ENCODE assay signal across 11 cellular contexts in genomic region chr2:20633794-20634259, GRCh38. TPM values are rescaled to one million over a fixed set of nuclear protein-coding genes. Genes with fewer than 3 reads are reported as not detected.
DNase-seq lines count a peak whose midpoint lies in the region; ATAC-seq and TF ChIP-seq lines count a peak whose summit lies in the region.
"Had no signal": no experiment of that assay in that cellular context is flagged by ENCODE, and none has a peak within 500 bp of the region (broad histone marks: within the 10 kb centered on the region; RNA-seq: fewer than 3 reads in every experiment).

No MANE protein-coding gene starts in this region.

- H3K4ac ChIP-seq in neuronal stem cell (ENCODE audit: low read length): peak overlapping the region; percentile 84

- H4K91ac ChIP-seq in neuronal stem cell (ENCODE audit: low read depth, low read length, poor library complexity): no peak overlapping the region

- H3K23ac ChIP-seq in neuronal stem cell (ENCODE audit: low read depth, low read length, poor library complexity): peak overlapping the region; percentile 60

- H3K4me1 ChIP-seq in neuronal stem cell (ENCODE audit: control insufficient read depth in 2 of 2, insufficient read depth in 1 of 2, low read depth in 1 of 2, low read length in 2 of 2): peaks cover 7 to 8% of the 10 kb centered on the region in 2 donors

- ATAC-seq in HG03108 (IDR thresholded peaks at IDR 0.05; ENCODE audit: unreplicated experiment) (no peak), GM21825 (IDR thresholded peaks at IDR 0.05; ENCODE audit: unreplicated experiment) (no peak)

- no peak overlapping the region for H2AFZ ChIP-seq in neuronal stem cell (ENCODE audit: low read length)

- peak overlapping the region; percentile 85 for H2BK12ac ChIP-seq in neuronal stem cell (ENCODE audit: low read length)

- no peaks in the 10 kb centered on the region for H3K27me3 ChIP-seq in neuronal stem cell (ENCODE audit: control insufficient read depth in 3 of 3, insufficient read depth in 3 of 3, low read depth in 1 of 3, low read length in 3 of 3)

- H3K4me2 ChIP-seq in neuronal stem cell (ENCODE audit: insufficient read depth, low read length, poor library complexity, severe bottlenecking): no peak overlapping the region

- H3K36me3 ChIP-seq in neuronal stem cell (replicated peaks in 1 of 2; ENCODE audit: control insufficient read depth in 2 of 2, insufficient read depth in 2 of 2, low read length in 2 of 2): peaks cover 0 to 12% of the 10 kb centered on the region in 2 donors

- no peak overlapping the region for H2BK120ac ChIP-seq in neuronal stem cell (ENCODE audit: low read depth, low read length)

- no peaks in the 10 kb centered on the region for H3K79me1 ChIP-seq in neuronal stem cell (ENCODE audit: low read depth, low read length)

- peak overlapping the region; percentile 84 for H3K18ac ChIP-seq in neuronal stem cell (ENCODE audit: low read length)

- peak; percentile 2 for TF ChIP-seq CTCF in epithelial cell of proximal tubule (conservative IDR thresholded peaks at IDR 0.05; ENCODE audit: low read depth, low read length)

- H3K4me3 ChIP-seq in epithelial cell of proximal tubule (ENCODE audit: low read depth, low read length): no peak overlapping the region
- no peak overlapping the region for H3K4me3 ChIP-seq in neuronal stem cell (ENCODE audit: low read length in 2 of 2)

- H3K27ac ChIP-seq in neuronal stem cell (replicated peaks; ENCODE audit: low read length): no peak overlapping the region

- peak overlapping the region; percentile 65 for H2AK5ac ChIP-seq in neuronal stem cell (ENCODE audit: low read depth, low read length)

- peak overlapping the region; percentile 41 for H2BK15ac ChIP-seq in neuronal stem cell (ENCODE audit: low read length)

- peak overlapping the region; percentile 63 for H3K9ac ChIP-seq in neuronal stem cell (ENCODE audit: low read depth, low read length, poor library complexity)

- DNase-seq in DMS153 (lab: John Stamatoyannopoulos, UW) (peak; percentile 65), NCI-H2081 treated with DMSO at 0.1 percent for 48 hours (lab: John Stamatoyannopoulos, UW) (peak; percentile 29), epithelial cell of proximal tubule (ENCODE audit: low read depth) (no peak), neuronal stem cell (ENCODE audit: low spot score) (no peak), NCI-H1930 (lab: John Stamatoyannopoulos, UW) (no peak), amniotic stem cell (lab: John Stamatoyannopoulos, UW) (no peak)
- DNase-seq: amygdala; CD4-positive, alpha-beta T cell; Kasumi-1 had no signal

- no peak overlapping the region for H2BK5ac ChIP-seq in neuronal stem cell (ENCODE audit: low read length)

- H4K8ac ChIP-seq in neuronal stem cell (ENCODE audit: low read depth, low read length): no peak overlapping the region

- no peak overlapping the region for H3K14ac ChIP-seq in neuronal stem cell (ENCODE audit: low read length)

- WGBS in neuronal stem cell (ENCODE audit: extremely low coverage in 2 of 2, insufficient read length in 2 of 2, insufficient replicate concordance in 1 of 2), 2 donors: no CpG with 5 or more reads among the region's 16 CpGs

- no peaks in the 10 kb centered on the region for H3K9me3 ChIP-seq in neuronal stem cell (replicated peaks in 1 of 2; ENCODE audit: control insufficient read depth in 2 of 2, insufficient read depth in 1 of 2, low read depth in 1 of 2, low read length in 2 of 2)

RNA-seq across cellular contexts. Expression of gene HS1BP3, which starts 17.1 kb away (rescaled TPM):
- total RNA-seq in epithelial cell of proximal tubule: 11.6 and 14.4 TPM in 2 replicates
- 13.1 TPM for polyA plus RNA-seq in neuronal stem cell (2013, experiment 1 of 2)
- polyA plus RNA-seq in neuronal stem cell (2013, experiment 2 of 2): 12.9 TPM

RNA-seq across cellular contexts. Expression of gene GDF7, which starts 33.1 kb away (rescaled TPM):
- total RNA-seq in epithelial cell of proximal tubule: not detected in 2 replicates
- 0.04 TPM for polyA plus RNA-seq in neuronal stem cell (2013, experiment 1 of 2)
- 0.06 TPM for polyA plus RNA-seq in neuronal stem cell (2013, experiment 2 of 2)

Comparison
In these comparisons a context has a peak if more than half of its experiments do, and no peak if none do; other contexts are left out.
1. DNase-seq: peak in DMS153 (single experiment) and NCI-H2081 treated with DMSO at 0.1 percent for 48 hours (single experiment); none in epithelial cell of proximal tubule (single experiment), neuronal stem cell (single experiment), NCI-H1930 (0 of 2) and amniotic stem cell (single experiment).